8 cellular contexts compared by ENCODE assay signal in the genomic region with DNA sequence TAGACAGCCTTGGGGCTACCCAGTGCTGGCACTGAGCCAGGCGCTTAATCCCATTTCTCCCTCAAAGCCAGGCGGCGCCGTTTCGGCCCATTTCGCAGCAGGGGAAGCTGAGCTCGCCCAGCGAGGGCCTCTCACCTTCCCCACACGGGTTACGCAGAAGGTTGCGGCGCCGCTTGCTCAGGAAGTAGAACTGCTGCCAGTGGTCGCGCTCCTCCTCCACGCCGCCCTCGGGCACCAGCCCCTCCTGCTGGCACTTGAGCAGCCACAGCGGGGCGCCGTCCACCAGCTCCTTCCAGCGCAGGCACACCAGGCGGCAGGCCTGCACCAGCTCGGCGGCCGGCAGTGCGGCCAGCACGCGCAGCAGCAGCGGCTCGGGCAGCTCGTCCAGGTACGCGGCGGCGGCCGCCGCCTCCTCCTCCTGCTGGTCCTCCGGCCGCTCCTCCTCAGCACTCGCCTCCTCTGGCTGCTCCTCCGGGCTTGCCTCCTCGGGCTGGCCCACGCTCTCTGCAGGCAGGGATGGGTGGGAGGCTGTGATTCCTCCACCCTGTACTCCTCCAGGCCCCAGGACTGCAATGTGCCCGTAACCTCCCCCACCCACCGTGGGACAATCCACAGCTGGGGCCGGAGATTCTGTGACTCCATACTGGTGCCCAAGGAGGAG. TPM values are rescaled to one million over a fixed set of nuclear protein-coding genes. Genes with fewer than 3 reads are reported as not detected.
DNase-seq lines count a peak whose midpoint lies in the region; ATAC-seq, FAIRE-seq and TF ChIP-seq lines count a peak whose summit lies in the region.

No MANE protein-coding gene starts in this region.

- peak; percentile 61 to 86 (median 76) for DNase-seq in CD4-positive, CD25-positive, alpha-beta regulatory T cell
- DNase-seq in SKM-1 (lab: John Stamatoyannopoulos, UW; ENCODE audit: unreplicated experiment), result peak; percentile 19
- peak; percentile 79 for DNase-seq in activated naive CD4-positive, alpha-beta T cell treated with anti-CD3 and anti-CD28 coated beads, Interleukin-2, amount 50 U/mL, for 16 hours
- DNase-seq in cardiac muscle cell (ENCODE audit: low read depth in 1 of 2, low spot score in 1 of 2), result peak; percentile 81 to 85
- peak; percentile 75 for DNase-seq in progenitor cell of endocrine pancreas (ENCODE audit: low spot score, unreplicated experiment)
- peak; percentile 57 for DNase-seq in urothelium cell line (ENCODE audit: low spot score)
- no peak for DNase-seq in HTR-8/SVneo (ENCODE audit: insufficient read length, low spot score)

- peak overlapping the region; percentile 73 to 89 (median 80) for H3K4me3 Mint-ChIP-seq in CD4-positive, CD25-positive, alpha-beta regulatory T cell
- peak overlapping the region; percentile 35 for H3K4me3 Mint-ChIP-seq in progenitor cell of endocrine pancreas (ENCODE audit: low read depth)

- no peak overlapping the region for H3K9ac ChIP-seq in HUES48 (ENCODE audit: low read depth, low read length)

- no peaks in the 10 kb centered on the region for H3K36me3 ChIP-seq in CD4-positive, CD25-positive, alpha-beta regulatory T cell (ENCODE audit: control insufficient read depth, insufficient read depth, low read length)
- H3K36me3 ChIP-seq in HUES48 (ENCODE audit: control insufficient read depth, insufficient read depth, low read length), result 0 out of 2 replicates have a peak, but pooled peaks cover 2% of the 10 kb centered on the region
- no peaks in the 10 kb centered on the region for H3K36me3 ChIP-seq in cardiac muscle cell

- H3K4me1 Mint-ChIP-seq in CD4-positive, CD25-positive, alpha-beta regulatory T cell, result peaks cover 0 to 44% (median 19%) of the 10 kb centered on the region in 4 donors
- peaks cover 7% of the 10 kb centered on the region for H3K4me1 Mint-ChIP-seq in progenitor cell of endocrine pancreas (ENCODE audit: low read depth)

- H3K4me1 ChIP-seq in CD4-positive, CD25-positive, alpha-beta regulatory T cell (ENCODE audit: control insufficient read depth, insufficient read depth, low read length, poor library complexity, severe bottlenecking), result peaks cover 30% of the 10 kb centered on the region
- peaks cover 32% of the 10 kb centered on the region for H3K4me1 ChIP-seq in HUES48 (ENCODE audit: control insufficient read depth, insufficient read depth, low read length)
- peaks cover 1% of the 10 kb centered on the region for H3K4me1 ChIP-seq in cardiac muscle cell (ENCODE audit: low read depth)

- no peaks in the 10 kb centered on the region for H3K27me3 ChIP-seq in CD4-positive, CD25-positive, alpha-beta regulatory T cell (ENCODE audit: control insufficient read depth, insufficient read depth, low read length)
- H3K27me3 ChIP-seq in HUES48 (ENCODE audit: control insufficient read depth, insufficient read depth, low read length) (peaks cover 35% of the 10 kb centered on the region), cardiac muscle cell (peaks cover 22% of the 10 kb centered on the region)

- TF ChIP-seq CTCF in cardiac muscle cell (IDR thresholded peaks at IDR 0.05; ENCODE audit: low read depth, low read length) (peak; percentile 71), progenitor cell of endocrine pancreas (IDR thresholded peaks at IDR 0.05; ENCODE audit: unreplicated experiment) (peak; percentile 77)

- no peaks in the 10 kb centered on the region for H3K9me3 ChIP-seq in CD4-positive, CD25-positive, alpha-beta regulatory T cell (ENCODE audit: control insufficient read depth in 2 of 2, low read length in 2 of 2)
- H3K9me3 ChIP-seq in HUES48 (ENCODE audit: control insufficient read depth, insufficient read depth, low read length), result no peaks in the 10 kb centered on the region
- H3K9me3 ChIP-seq in cardiac muscle cell (ENCODE audit: low read depth), result no peaks in the 10 kb centered on the region

- no peaks in the 10 kb centered on the region for H3K36me3 Mint-ChIP-seq in CD4-positive, CD25-positive, alpha-beta regulatory T cell
- H3K36me3 Mint-ChIP-seq in progenitor cell of endocrine pancreas (ENCODE audit: insufficient read depth), result no peaks in the 10 kb centered on the region

- FAIRE-seq in urothelium cell line (lab: Jason Lieb, UNC) (peak; percentile 13), HTR-8/SVneo (lab: Jason Lieb, UNC) (no peak)

- peak overlapping the region in 2 of 3 donors; percentile 67 to 78 for H3K27ac Mint-ChIP-seq in CD4-positive, CD25-positive, alpha-beta regulatory T cell
- H3K27ac Mint-ChIP-seq in progenitor cell of endocrine pancreas, result peak overlapping the region; percentile 82

- no peak overlapping the region for H3K27ac ChIP-seq in CD4-positive, CD25-positive, alpha-beta regulatory T cell (ENCODE audit: insufficient read depth, low read length, poor library complexity, severe bottlenecking)
- H3K27ac ChIP-seq in HUES48 (ENCODE audit: low read depth, low read length) (no peak overlapping the region), cardiac muscle cell (no peak overlapping the region)

- no peaks in the 10 kb centered on the region for H3K9me3 Mint-ChIP-seq in CD4-positive, CD25-positive, alpha-beta regulatory T cell
- H3K9me3 Mint-ChIP-seq in progenitor cell of endocrine pancreas (ENCODE audit: low read depth), result no peaks in the 10 kb centered on the region

- peaks cover 9% of the 10 kb centered on the region for H3K27me3 Mint-ChIP-seq in CD4-positive, CD25-positive, alpha-beta regulatory T cell
- H3K27me3 Mint-ChIP-seq in progenitor cell of endocrine pancreas, result peaks cover 46% of the 10 kb centered on the region

- peak; percentile 62 to 69 for ATAC-seq in CD4-positive, CD25-positive, alpha-beta regulatory T cell (ENCODE audit: low read depth in 2 of 2)

- no peak overlapping the region for H3K4me3 ChIP-seq in CD4-positive, CD25-positive, alpha-beta regulatory T cell (ENCODE audit: low read depth, low read length)
- peak overlapping the region; percentile 43 for H3K4me3 ChIP-seq in HUES48 (ENCODE audit: low read depth, low read length)
- H3K4me3 ChIP-seq in cardiac muscle cell, result no peak overlapping the region

RNA-seq across cellular contexts. Expression of gene FBXO2, which starts 3.8 kb away (rescaled TPM):
- 2.1 TPM for total RNA-seq in CD4-positive, CD25-positive, alpha-beta regulatory T cell
- 10 to 100 TPM in 2 of 4 donors, 1 to 10 TPM in 2; 3.9 to 10.6 (median 7.0) TPM for polyA plus RNA-seq in CD4-positive, CD25-positive, alpha-beta regulatory T cell
- total RNA-seq in cardiac muscle cell, result 15.8 and 20.9 TPM in 2 replicates
- 28.3 and 29.8 TPM in 2 replicates for polyA plus RNA-seq in cardiac muscle cell
- total RNA-seq in progenitor cell of endocrine pancreas, result 5.6 and 6.3 TPM in 2 replicates

RNA-seq across cellular contexts. Expression of gene FBXO44, which starts 4.2 kb away (rescaled TPM):
- total RNA-seq in CD4-positive, CD25-positive, alpha-beta regulatory T cell, result 43.7 TPM
- 1 to 10 TPM; 5.5 to 9.5 (median 7.4) TPM for polyA plus RNA-seq in CD4-positive, CD25-positive, alpha-beta regulatory T cell
- total RNA-seq in cardiac muscle cell (53.0 and 58.8 TPM in 2 replicates), progenitor cell of endocrine pancreas (19.1 and 21.5 TPM in 2 replicates)
- 43.6 and 57.0 TPM in 2 replicates for polyA plus RNA-seq in cardiac muscle cell

RNA-seq across cellular contexts. Expression of gene FBXO6, which starts 13.5 kb away (rescaled TPM):
- total RNA-seq in CD4-positive, CD25-positive, alpha-beta regulatory T cell, result 5.9 TPM
- 10 to 100 TPM in 3 of 4 donors, 1 to 10 TPM in 1; 9.4 to 18.4 (median 17.3) TPM for polyA plus RNA-seq in CD4-positive, CD25-positive, alpha-beta regulatory T cell
- total RNA-seq in cardiac muscle cell (9.2 and 9.4 TPM in 2 replicates), progenitor cell of endocrine pancreas (2.4 and 3.8 TPM in 2 replicates)
- polyA plus RNA-seq in cardiac muscle cell, result 10.3 and 15.0 TPM in 2 replicates

RNA-seq across cellular contexts. Expression of gene MAD2L2, which starts 30.5 kb away (rescaled TPM):
- 28.7 TPM for total RNA-seq in CD4-positive, CD25-positive, alpha-beta regulatory T cell
- polyA plus RNA-seq in CD4-positive, CD25-positive, alpha-beta regulatory T cell, result 10 to 100 TPM; 49.3 to 75.3 (median 55.3) TPM
- total RNA-seq in cardiac muscle cell, result 92.7 and 102 TPM in 2 replicates
- 115 and 148 TPM in 2 replicates for polyA plus RNA-seq in cardiac muscle cell
- total RNA-seq in progenitor cell of endocrine pancreas, result 105 and 113 TPM in 2 replicates

RNA-seq across cellular contexts. Expression of gene DRAXIN, which starts 41.0 kb away (rescaled TPM):
- total RNA-seq in CD4-positive, CD25-positive, alpha-beta regulatory T cell, result not detected
- under 1 TPM in 2 of 4 donors, not detected in 2; 0.06 to 0.11 TPM for polyA plus RNA-seq in CD4-positive, CD25-positive, alpha-beta regulatory T cell
- total RNA-seq in cardiac muscle cell (0.25 and 0.36 TPM in 2 replicates), progenitor cell of endocrine pancreas (2.8 and 3.2 TPM in 2 replicates)
- polyA plus RNA-seq in cardiac muscle cell, result 0.27 TPM in 1 of 2 replicates, not detected in the other
